Comparison of ENCODE assay signal across 2 cellular contexts in genomic region chr3:141399200-141399599, GRCh38.
A peak's percentile ranks its signal among the peaks of the same experiment; 100 is the strongest.
TF ChIP-seq lines count a peak whose summit lies in the region.

No MANE protein-coding gene starts in this region.

TF ChIP-seq in GM23338, 12 proteins besides CTCF, POLR2A, EP300 and RAD21:
- TF ChIP-seq POLR2AphosphoS5 (IDR thresholded peaks at IDR 0.05; ENCODE audit: low read depth) (no peak), EZH2 (IDR thresholded peaks at IDR 0.05; ENCODE audit: low read depth, unreplicated experiment) (no peak), CREB1 (CRISPR knock-in tag; IDR thresholded peaks at IDR 0.05; ENCODE audit: low read depth) (no peak), ZNF331 (CRISPR knock-in tag; IDR thresholded peaks at IDR 0.05; ENCODE audit: low read depth) (no peak), JUNB (IDR thresholded peaks at IDR 0.05; ENCODE audit: unreplicated experiment) (no peak), ZNF114 (CRISPR knock-in tag; IDR thresholded peaks at IDR 0.05) (no peak), NANOG (IDR thresholded peaks at IDR 0.05; ENCODE audit: borderline replicate concordance) (no peak), ZNF462 (CRISPR knock-in tag; IDR thresholded peaks at IDR 0.05) (no peak)
- TF ChIP-seq, protein P1, sequence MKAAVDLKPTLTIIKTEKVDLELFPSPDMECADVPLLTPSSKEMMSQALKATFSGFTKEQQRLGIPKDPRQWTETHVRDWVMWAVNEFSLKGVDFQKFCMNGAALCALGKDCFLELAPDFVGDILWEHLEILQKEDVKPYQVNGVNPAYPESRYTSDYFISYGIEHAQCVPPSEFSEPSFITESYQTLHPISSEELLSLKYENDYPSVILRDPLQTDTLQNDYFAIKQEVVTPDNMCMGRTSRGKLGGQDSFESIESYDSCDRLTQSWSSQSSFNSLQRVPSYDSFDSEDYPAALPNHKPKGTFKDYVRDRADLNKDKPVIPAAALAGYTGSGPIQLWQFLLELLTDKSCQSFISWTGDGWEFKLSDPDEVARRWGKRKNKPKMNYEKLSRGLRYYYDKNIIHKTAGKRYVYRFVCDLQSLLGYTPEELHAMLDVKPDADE (IDR thresholded peaks at IDR 0.05): no peak
- TF ChIP-seq, protein P2, sequence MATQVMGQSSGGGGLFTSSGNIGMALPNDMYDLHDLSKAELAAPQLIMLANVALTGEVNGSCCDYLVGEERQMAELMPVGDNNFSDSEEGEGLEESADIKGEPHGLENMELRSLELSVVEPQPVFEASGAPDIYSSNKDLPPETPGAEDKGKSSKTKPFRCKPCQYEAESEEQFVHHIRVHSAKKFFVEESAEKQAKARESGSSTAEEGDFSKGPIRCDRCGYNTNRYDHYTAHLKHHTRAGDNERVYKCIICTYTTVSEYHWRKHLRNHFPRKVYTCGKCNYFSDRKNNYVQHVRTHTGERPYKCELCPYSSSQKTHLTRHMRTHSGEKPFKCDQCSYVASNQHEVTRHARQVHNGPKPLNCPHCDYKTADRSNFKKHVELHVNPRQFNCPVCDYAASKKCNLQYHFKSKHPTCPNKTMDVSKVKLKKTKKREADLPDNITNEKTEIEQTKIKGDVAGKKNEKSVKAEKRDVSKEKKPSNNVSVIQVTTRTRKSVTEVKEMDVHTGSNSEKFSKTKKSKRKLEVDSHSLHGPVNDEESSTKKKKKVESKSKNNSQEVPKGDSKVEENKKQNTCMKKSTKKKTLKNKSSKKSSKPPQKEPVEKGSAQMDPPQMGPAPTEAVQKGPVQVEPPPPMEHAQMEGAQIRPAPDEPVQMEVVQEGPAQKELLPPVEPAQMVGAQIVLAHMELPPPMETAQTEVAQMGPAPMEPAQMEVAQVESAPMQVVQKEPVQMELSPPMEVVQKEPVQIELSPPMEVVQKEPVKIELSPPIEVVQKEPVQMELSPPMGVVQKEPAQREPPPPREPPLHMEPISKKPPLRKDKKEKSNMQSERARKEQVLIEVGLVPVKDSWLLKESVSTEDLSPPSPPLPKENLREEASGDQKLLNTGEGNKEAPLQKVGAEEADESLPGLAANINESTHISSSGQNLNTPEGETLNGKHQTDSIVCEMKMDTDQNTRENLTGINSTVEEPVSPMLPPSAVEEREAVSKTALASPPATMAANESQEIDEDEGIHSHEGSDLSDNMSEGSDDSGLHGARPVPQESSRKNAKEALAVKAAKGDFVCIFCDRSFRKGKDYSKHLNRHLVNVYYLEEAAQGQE (IDR thresholded peaks at IDR 0.05; ENCODE audit: unreplicated experiment): no peak

TF ChIP-seq in GM12878, 131 proteins besides CTCF, POLR2A, EP300 and RAD21:
- TF ChIP-seq MEF2B (IDR thresholded peaks at IDR 0.05; ENCODE audit: partially characterized antibody, poor library complexity, severe bottlenecking) (peak; percentile 27), STAT3 (IDR thresholded peaks at IDR 0.05; ENCODE audit: low read depth, low read length) (no peak), BCL3 (IDR thresholded peaks at IDR 0.05; ENCODE audit: borderline replicate concordance, insufficient read depth, low read depth, low read length, poor library complexity, severe bottlenecking) (peak; percentile 33), SIX5 (IDR thresholded peaks at IDR 0.05; ENCODE audit: low read depth, low read length, severe bottlenecking) (no peak), NBN (IDR thresholded peaks at IDR 0.05) (0 out of 2 replicates have a peak, but pooled peaks have one; percentile 38), NKRF (conservative IDR thresholded peaks at IDR 0.05) (no peak), RAD51 (IDR thresholded peaks at IDR 0.05) (no peak), IKZF1 (conservative IDR thresholded peaks at IDR 0.05) (peak; percentile 58; the same call in 1 of the 2 replicates), IKZF2 (IDR thresholded peaks at IDR 0.05) (peak; percentile 46 to 53; a peak in 2 of 4 replicates), BRCA1 (IDR thresholded peaks at IDR 0.05; ENCODE audit: low read depth, low read length) (no peak), HCFC1 (IDR thresholded peaks at IDR 0.05; ENCODE audit: low read length) (no peak), BACH1 (IDR thresholded peaks at IDR 0.05; ENCODE audit: borderline replicate concordance) (no peak), ZSCAN29 (IDR thresholded peaks at IDR 0.05) (no peak), TCF12 (IDR thresholded peaks at IDR 0.05; ENCODE audit: low read depth, low read length) (no peak), SPI1 (IDR thresholded peaks at IDR 0.05; ENCODE audit: borderline replicate concordance, insufficient read depth, low read depth, low read length) (peak; percentile 23; the same call in 1 of the 2 replicates), DPF2 (IDR thresholded peaks at IDR 0.05) (no peak), CBFB (IDR thresholded peaks at IDR 0.05; ENCODE audit: low read depth) (no peak), ATF2 (IDR thresholded peaks at IDR 0.05; ENCODE audit: low read length) (no peak; the same call in 1 of the 2 replicates), RELA (IDR thresholded peaks at IDR 0.05; ENCODE audit: borderline replicate concordance, partially characterized antibody) (no peak), HDGF (IDR thresholded peaks at IDR 0.05) (0 out of 2 replicates have a peak, but pooled peaks have one; percentile 36), LARP7 (IDR thresholded peaks at IDR 0.05) (no peak)
- TF ChIP-seq, protein P3, sequence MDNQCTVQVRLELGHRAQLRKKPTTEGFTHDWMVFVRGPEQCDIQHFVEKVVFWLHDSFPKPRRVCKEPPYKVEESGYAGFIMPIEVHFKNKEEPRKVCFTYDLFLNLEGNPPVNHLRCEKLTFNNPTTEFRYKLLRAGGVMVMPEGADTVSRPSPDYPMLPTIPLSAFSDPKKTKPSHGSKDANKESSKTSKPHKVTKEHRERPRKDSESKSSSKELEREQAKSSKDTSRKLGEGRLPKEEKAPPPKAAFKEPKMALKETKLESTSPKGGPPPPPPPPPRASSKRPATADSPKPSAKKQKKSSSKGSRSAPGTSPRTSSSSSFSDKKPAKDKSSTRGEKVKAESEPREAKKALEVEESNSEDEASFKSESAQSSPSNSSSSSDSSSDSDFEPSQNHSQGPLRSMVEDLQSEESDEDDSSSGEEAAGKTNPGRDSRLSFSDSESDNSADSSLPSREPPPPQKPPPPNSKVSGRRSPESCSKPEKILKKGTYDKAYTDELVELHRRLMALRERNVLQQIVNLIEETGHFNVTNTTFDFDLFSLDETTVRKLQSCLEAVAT (IDR thresholded peaks at IDR 0.05): 0 out of 2 replicates have a peak, but pooled peaks have one; percentile 66
- TF ChIP-seq, protein P4, sequence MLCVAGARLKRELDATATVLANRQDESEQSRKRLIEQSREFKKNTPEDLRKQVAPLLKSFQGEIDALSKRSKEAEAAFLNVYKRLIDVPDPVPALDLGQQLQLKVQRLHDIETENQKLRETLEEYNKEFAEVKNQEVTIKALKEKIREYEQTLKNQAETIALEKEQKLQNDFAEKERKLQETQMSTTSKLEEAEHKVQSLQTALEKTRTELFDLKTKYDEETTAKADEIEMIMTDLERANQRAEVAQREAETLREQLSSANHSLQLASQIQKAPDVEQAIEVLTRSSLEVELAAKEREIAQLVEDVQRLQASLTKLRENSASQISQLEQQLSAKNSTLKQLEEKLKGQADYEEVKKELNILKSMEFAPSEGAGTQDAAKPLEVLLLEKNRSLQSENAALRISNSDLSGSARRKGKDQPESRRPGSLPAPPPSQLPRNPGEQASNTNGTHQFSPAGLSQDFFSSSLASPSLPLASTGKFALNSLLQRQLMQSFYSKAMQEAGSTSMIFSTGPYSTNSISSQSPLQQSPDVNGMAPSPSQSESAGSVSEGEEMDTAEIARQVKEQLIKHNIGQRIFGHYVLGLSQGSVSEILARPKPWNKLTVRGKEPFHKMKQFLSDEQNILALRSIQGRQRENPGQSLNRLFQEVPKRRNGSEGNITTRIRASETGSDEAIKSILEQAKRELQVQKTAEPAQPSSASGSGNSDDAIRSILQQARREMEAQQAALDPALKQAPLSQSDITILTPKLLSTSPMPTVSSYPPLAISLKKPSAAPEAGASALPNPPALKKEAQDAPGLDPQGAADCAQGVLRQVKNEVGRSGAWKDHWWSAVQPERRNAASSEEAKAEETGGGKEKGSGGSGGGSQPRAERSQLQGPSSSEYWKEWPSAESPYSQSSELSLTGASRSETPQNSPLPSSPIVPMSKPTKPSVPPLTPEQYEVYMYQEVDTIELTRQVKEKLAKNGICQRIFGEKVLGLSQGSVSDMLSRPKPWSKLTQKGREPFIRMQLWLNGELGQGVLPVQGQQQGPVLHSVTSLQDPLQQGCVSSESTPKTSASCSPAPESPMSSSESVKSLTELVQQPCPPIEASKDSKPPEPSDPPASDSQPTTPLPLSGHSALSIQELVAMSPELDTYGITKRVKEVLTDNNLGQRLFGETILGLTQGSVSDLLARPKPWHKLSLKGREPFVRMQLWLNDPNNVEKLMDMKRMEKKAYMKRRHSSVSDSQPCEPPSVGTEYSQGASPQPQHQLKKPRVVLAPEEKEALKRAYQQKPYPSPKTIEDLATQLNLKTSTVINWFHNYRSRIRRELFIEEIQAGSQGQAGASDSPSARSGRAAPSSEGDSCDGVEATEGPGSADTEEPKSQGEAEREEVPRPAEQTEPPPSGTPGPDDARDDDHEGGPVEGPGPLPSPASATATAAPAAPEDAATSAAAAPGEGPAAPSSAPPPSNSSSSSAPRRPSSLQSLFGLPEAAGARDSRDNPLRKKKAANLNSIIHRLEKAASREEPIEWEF (IDR thresholded peaks at IDR 0.05; ENCODE audit: insufficient replicate concordance, low read depth, low read length): no peak
- TF ChIP-seq, protein P5, sequence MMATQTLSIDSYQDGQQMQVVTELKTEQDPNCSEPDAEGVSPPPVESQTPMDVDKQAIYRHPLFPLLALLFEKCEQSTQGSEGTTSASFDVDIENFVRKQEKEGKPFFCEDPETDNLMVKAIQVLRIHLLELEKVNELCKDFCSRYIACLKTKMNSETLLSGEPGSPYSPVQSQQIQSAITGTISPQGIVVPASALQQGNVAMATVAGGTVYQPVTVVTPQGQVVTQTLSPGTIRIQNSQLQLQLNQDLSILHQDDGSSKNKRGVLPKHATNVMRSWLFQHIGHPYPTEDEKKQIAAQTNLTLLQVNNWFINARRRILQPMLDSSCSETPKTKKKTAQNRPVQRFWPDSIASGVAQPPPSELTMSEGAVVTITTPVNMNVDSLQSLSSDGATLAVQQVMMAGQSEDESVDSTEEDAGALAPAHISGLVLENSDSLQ (IDR thresholded peaks at IDR 0.05): no peak
- TF ChIP-seq, protein P6, sequence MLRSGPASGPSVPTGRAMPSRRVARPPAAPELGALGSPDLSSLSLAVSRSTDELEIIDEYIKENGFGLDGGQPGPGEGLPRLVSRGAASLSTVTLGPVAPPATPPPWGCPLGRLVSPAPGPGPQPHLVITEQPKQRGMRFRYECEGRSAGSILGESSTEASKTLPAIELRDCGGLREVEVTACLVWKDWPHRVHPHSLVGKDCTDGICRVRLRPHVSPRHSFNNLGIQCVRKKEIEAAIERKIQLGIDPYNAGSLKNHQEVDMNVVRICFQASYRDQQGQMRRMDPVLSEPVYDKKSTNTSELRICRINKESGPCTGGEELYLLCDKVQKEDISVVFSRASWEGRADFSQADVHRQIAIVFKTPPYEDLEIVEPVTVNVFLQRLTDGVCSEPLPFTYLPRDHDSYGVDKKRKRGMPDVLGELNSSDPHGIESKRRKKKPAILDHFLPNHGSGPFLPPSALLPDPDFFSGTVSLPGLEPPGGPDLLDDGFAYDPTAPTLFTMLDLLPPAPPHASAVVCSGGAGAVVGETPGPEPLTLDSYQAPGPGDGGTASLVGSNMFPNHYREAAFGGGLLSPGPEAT (IDR thresholded peaks at IDR 0.05; ENCODE audit: low read depth): peak; percentile 37; the same call in 1 of the 2 replicates
